1 cellular context compared by ENCODE assay signal in genomic region chr20:47348539-47349142, GRCh38.
TF ChIP-seq lines count a peak whose summit lies in the region.

No MANE protein-coding gene starts in this region.

TF ChIP-seq in K562, 482 proteins besides CTCF, POLR2A, EP300 and RAD21 (continued from another document):
- no peak for TF ChIP-seq IRF9 (tag; IDR thresholded peaks at IDR 0.05)
- TF ChIP-seq BHLHE40 (IDR thresholded peaks at IDR 0.05; ENCODE audit: low read length), result no peak
- TF ChIP-seq ZFX (CRISPR knock-in tag; IDR thresholded peaks at IDR 0.05), result no peak
- TF ChIP-seq ZNF740 (CRISPR knock-in tag; IDR thresholded peaks at IDR 0.05), result no peak
- no peak for TF ChIP-seq ZNF740 (tag; IDR thresholded peaks at IDR 0.05)
- no peak for TF ChIP-seq KHSRP (IDR thresholded peaks at IDR 0.05)
- TF ChIP-seq SREBF1 (IDR thresholded peaks at IDR 0.05; ENCODE audit: borderline replicate concordance, low read depth, low read length), result no peak
- TF ChIP-seq MXI1 (IDR thresholded peaks at IDR 0.05; ENCODE audit: low read depth, low read length), result no peak
- TF ChIP-seq SNAPC5 (CRISPR knock-in tag; IDR thresholded peaks at IDR 0.05), result no peak
- no peak for TF ChIP-seq ZNF589 (CRISPR knock-in tag; IDR thresholded peaks at IDR 0.05; ENCODE audit: low read depth)
- no peak for TF ChIP-seq RFX7 (CRISPR knock-in tag; IDR thresholded peaks at IDR 0.05)
- no peak for TF ChIP-seq CBFA2T2 (conservative IDR thresholded peaks at IDR 0.05)
- TF ChIP-seq TBL1XR1 (IDR thresholded peaks at IDR 0.05; ENCODE audit: low read length in 2 of 2), result no peak
- no peak for TF ChIP-seq ZNF3 (CRISPR knock-in tag; IDR thresholded peaks at IDR 0.05)
